18 cellular contexts compared by ENCODE assay signal in genomic region chr17:34275881-34276280, GRCh38. TPM values are rescaled to one million over a fixed set of nuclear protein-coding genes. Genes with fewer than 3 reads are reported as not detected.
DNase-seq lines count a peak whose midpoint lies in the region; ATAC-seq, FAIRE-seq and TF ChIP-seq lines count a peak whose summit lies in the region.
"Had no signal": no experiment of that assay in that cellular context is flagged by ENCODE, and none has a peak within 500 bp of the region (broad histone marks: within the 10 kb centered on the region; RNA-seq: fewer than 3 reads in every experiment).

No MANE protein-coding gene starts in this region.

- H3K4me1 Mint-ChIP-seq in stimulated activated effector memory CD8-positive, alpha-beta T cell treated with anti-CD3 and anti-CD28 coated beads, Interleukin-12 subunit alpha, Interleukin-12 subunit beta, amount 100 ng/mL, for 72 hours = no peaks in the 10 kb centered on the region

- TF ChIP-seq POLR2A in GM18505 (IDR thresholded peaks at IDR 0.05; ENCODE audit: borderline replicate concordance, extremely low read depth, insufficient read depth, insufficient read length) = no peak

- FAIRE-seq in urothelium cell line (lab: Jason Lieb, UNC) = no peak
- FAIRE-seq: pancreas had no signal

- H3K36me3 Mint-ChIP-seq in stimulated activated effector memory CD8-positive, alpha-beta T cell treated with anti-CD3 and anti-CD28 coated beads, Interleukin-12 subunit alpha, Interleukin-12 subunit beta, amount 100 ng/mL, for 72 hours = no peaks in the 10 kb centered on the region
- H3K36me3 Mint-ChIP-seq: type B pancreatic cell had no signal

- no peaks in the 10 kb centered on the region for H3K9me3 Mint-ChIP-seq in stimulated activated effector memory CD8-positive, alpha-beta T cell treated with anti-CD3 and anti-CD28 coated beads, Interleukin-12 subunit alpha, Interleukin-12 subunit beta, amount 100 ng/mL, for 72 hours
- H3K9me3 Mint-ChIP-seq: effector memory CD8-positive, alpha-beta T cell had no signal

- ATAC-seq in GM18505 (IDR thresholded peaks at IDR 0.05; ENCODE audit: unreplicated experiment) = no peak
- ATAC-seq in stimulated activated effector memory CD8-positive, alpha-beta T cell treated with anti-CD3 and anti-CD28 coated beads, Interleukin-12 subunit alpha, Interleukin-12 subunit beta, amount 100 ng/mL, for 72 hours = no peak
- ATAC-seq: effector memory CD8-positive, alpha-beta T cell had no signal

- no peak overlapping the region for H3K4me3 Mint-ChIP-seq in stimulated activated effector memory CD8-positive, alpha-beta T cell treated with anti-CD3 and anti-CD28 coated beads, Interleukin-12 subunit alpha, Interleukin-12 subunit beta, amount 100 ng/mL, for 72 hours
- H3K4me3 Mint-ChIP-seq: effector memory CD8-positive, alpha-beta T cell; type B pancreatic cell had no signal

- H3K27ac Mint-ChIP-seq in stimulated activated effector memory CD8-positive, alpha-beta T cell treated with anti-CD3 and anti-CD28 coated beads, Interleukin-12 subunit alpha, Interleukin-12 subunit beta, amount 100 ng/mL, for 72 hours = no peak overlapping the region
- H3K27ac Mint-ChIP-seq: effector memory CD8-positive, alpha-beta T cell; type B pancreatic cell had no signal

- peak; percentile 19 for DNase-seq in NCI-H2107 treated with DMSO at 0.1 percent for 48 hours (lab: John Stamatoyannopoulos, UW; ENCODE audit: unreplicated experiment)
- no peak for DNase-seq in NCI-H2107 (lab: John Stamatoyannopoulos, UW)
- peak; percentile 92 for DNase-seq in RPMI7951 (ENCODE audit: low read depth)
- peak; percentile 92 for DNase-seq in fibroblast of peridontal ligament (ENCODE audit: extremely low read depth)
- DNase-seq in urothelium cell line (ENCODE audit: low spot score) = peak; percentile 28
- DNase-seq in HK-2 (ENCODE audit: unreplicated experiment) = no peak
- DNase-seq in stimulated activated effector memory CD8-positive, alpha-beta T cell treated with anti-CD3 and anti-CD28 coated beads, Interleukin-12 subunit alpha, Interleukin-12 subunit beta, amount 100 ng/mL, for 72 hours (ENCODE audit: low spot score in 2 of 2) = no peak
- DNase-seq: activated CD8-positive, alpha-beta memory T cell treated with anti-CD3 and anti-CD28 coated beads, Interleukin-2, amount 50 U/mL, for 48 hours; AML-193; effector memory CD8-positive, alpha-beta T cell; GDM1; mesendoderm; NCI-H748 treated with DMSO at 0.1 percent for 48 hours; pancreas; SIG-M5; WERI-Rb-1 had no signal

RNA-seq across cellular contexts. Expression of gene CCL7, which starts 5.9 kb away (rescaled TPM):
- total RNA-seq in RPMI7951 (2014; rRNA removed; shearing (Covaris generic)) = 0.68 TPM in 1 of 2 replicates, not detected in the other
- total RNA-seq: pancreas had no signal

RNA-seq across cellular contexts. Expression of gene CCL11, which starts 9.7 kb away (rescaled TPM):
- not detected in 2 replicates for total RNA-seq in RPMI7951 (2014; rRNA removed; shearing (Covaris generic))

RNA-seq across cellular contexts. Expression of gene CCL2, which starts 20.8 kb away (rescaled TPM):
- total RNA-seq in RPMI7951 (2014; rRNA removed; shearing (Covaris generic)) = 300 and 392 TPM in 2 replicates

RNA-seq across cellular contexts. Expression of gene CCL8, which starts 43.4 kb away (rescaled TPM):
- not detected in 2 replicates for total RNA-seq in RPMI7951 (2014; rRNA removed; shearing (Covaris generic))

Comparison
In these comparisons a context has a peak if more than half of its experiments do, and no peak if none do; other contexts are left out.
1. DNase-seq: peak in NCI-H2107 treated with DMSO at 0.1 percent for 48 hours (single experiment), RPMI7951 (single experiment), fibroblast of peridontal ligament (single experiment) and urothelium cell line (single experiment); none in NCI-H2107 (single experiment), HK-2 (single experiment) and stimulated activated effector memory CD8-positive, alpha-beta T cell treated with anti-CD3 and anti-CD28 coated beads, Interleukin-12 subunit alpha, Interleukin-12 subunit beta, amount 100 ng/mL, for 72 hours (0 of 2).